30 cellular contexts compared by ENCODE assay signal in genomic region chr17:66682293-66682692, GRCh38.
A peak's percentile ranks its signal among the peaks of the same experiment; 100 is the strongest.
DNase-seq lines count a peak whose midpoint lies in the region; ATAC-seq and TF ChIP-seq lines count a peak whose summit lies in the region.
"Had no signal": no experiment of that assay in that cellular context is flagged by ENCODE, and none has a peak within 500 bp of the region (broad histone marks: within the 10 kb centered on the region; RNA-seq: fewer than 3 reads in every experiment).

No MANE protein-coding gene starts in this region.

- H3K4me3 ChIP-seq in right atrium auricular region: no peak overlapping the region
- H3K4me3 ChIP-seq: GM23338, left lung, Peyer's patch, psoas muscle, upper lobe of left lung had no signal

- H3K9me3 ChIP-seq in right atrium auricular region: peaks cover 0 to 8% of the 10 kb centered on the region in 2 donors
- H3K9me3 ChIP-seq: BE2C, left lung, Peyer's patch, psoas muscle, upper lobe of left lung had no signal

- H3K27me3 Mint-ChIP-seq in osteocyte (ENCODE audit: unreplicated experiment): no peaks in the 10 kb centered on the region
- H3K27me3 Mint-ChIP-seq in activated CD8-positive, alpha-beta T cell treated with anti-CD3 and anti-CD28 coated beads for 36 hours: no peaks in the 10 kb centered on the region
- no peaks in the 10 kb centered on the region for H3K27me3 Mint-ChIP-seq in activated naive CD4-positive, alpha-beta T cell treated with anti-CD3 and anti-CD28 coated beads, Interleukin-2, amount 10 ng/mL, durations not matched to agents 7 days and 5 days
- H3K27me3 Mint-ChIP-seq: dendritic cell treated with granulocyte-macrophage colony-stimulating factor and Interleukin-4, amounts not matched to agents 40 ng/mL and 50 ng/mL, for 4 days had no signal

- H3K4me1 ChIP-seq in right atrium auricular region: no peaks in the 10 kb centered on the region
- H3K4me1 ChIP-seq: BE2C, psoas muscle had no signal

- CTCF ChIA-PET in activated CD8-positive, alpha-beta T cell treated with anti-CD3 and anti-CD28 coated beads for 36 hours (lab: Charles Lee): no interaction called here
- CTCF ChIA-PET in activated naive CD4-positive, alpha-beta T cell treated with anti-CD3 and anti-CD28 coated beads, Interleukin-2, amount 10 ng/mL, durations not matched to agents 7 days and 5 days (lab: Charles Lee): no interaction called here

- POLR2A ChIA-PET in activated CD8-positive, alpha-beta T cell treated with anti-CD3 and anti-CD28 coated beads for 36 hours (lab: Charles Lee): no interaction called here

- H3K9me3 Mint-ChIP-seq in osteocyte (ENCODE audit: unreplicated experiment): peaks cover 5% of the 10 kb centered on the region
- peaks cover 9% of the 10 kb centered on the region for H3K9me3 Mint-ChIP-seq in activated CD8-positive, alpha-beta T cell treated with anti-CD3 and anti-CD28 coated beads for 36 hours
- peaks cover 7% of the 10 kb centered on the region for H3K9me3 Mint-ChIP-seq in activated naive CD4-positive, alpha-beta T cell treated with anti-CD3 and anti-CD28 coated beads, Interleukin-2, amount 10 ng/mL, durations not matched to agents 7 days and 5 days
- H3K9me3 Mint-ChIP-seq: activated T-cell treated with anti-CD3 and anti-CD28 coated beads, Interleukin-2, amount 50 U/mL, for 4 hours had no signal

- no peaks in the 10 kb centered on the region for H3K27me3 ChIP-seq in right atrium auricular region
- H3K27me3 ChIP-seq: BE2C, left lung, Peyer's patch, upper lobe of left lung had no signal

- no peaks in the 10 kb centered on the region for H3K36me3 ChIP-seq in right atrium auricular region
- H3K36me3 ChIP-seq: BE2C, left lung, Peyer's patch, upper lobe of left lung, WERI-Rb-1 had no signal

- H3K4me1 Mint-ChIP-seq in osteocyte (ENCODE audit: unreplicated experiment): peaks cover 5% of the 10 kb centered on the region
- H3K4me1 Mint-ChIP-seq in activated CD8-positive, alpha-beta T cell treated with anti-CD3 and anti-CD28 coated beads for 36 hours (ENCODE audit: low read depth): peaks cover 22% of the 10 kb centered on the region
- peaks cover 12% of the 10 kb centered on the region for H3K4me1 Mint-ChIP-seq in activated naive CD4-positive, alpha-beta T cell treated with anti-CD3 and anti-CD28 coated beads, Interleukin-2, amount 10 ng/mL, durations not matched to agents 7 days and 5 days

- TF ChIP-seq CTCF in right atrium auricular region (IDR thresholded peaks at IDR 0.05) (no peak), osteocyte (IDR thresholded peaks at IDR 0.05) (no peak)
- TF ChIP-seq CTCF in activated CD8-positive, alpha-beta T cell treated with anti-CD3 and anti-CD28 coated beads for 36 hours (IDR thresholded peaks at IDR 0.05): no peak

- ATAC-seq in Right ventricle myocardium superior (ENCODE audit: poor library complexity): peak; percentile 61
- no peak for ATAC-seq in activated CD8-positive, alpha-beta T cell treated with anti-CD3 and anti-CD28 coated beads for 36 hours
- ATAC-seq: activated T-cell treated with anti-CD3 and anti-CD28 coated beads, Interleukin-2, amount 50 U/mL, for 4 hours; CD8-positive, alpha-beta T cell; GM23338; left lung; psoas muscle had no signal

- H3K36me3 Mint-ChIP-seq in osteocyte (ENCODE audit: unreplicated experiment): peaks cover 12% of the 10 kb centered on the region
- H3K36me3 Mint-ChIP-seq in activated CD8-positive, alpha-beta T cell treated with anti-CD3 and anti-CD28 coated beads for 36 hours (ENCODE audit: low read depth): peaks cover 29% of the 10 kb centered on the region
- H3K36me3 Mint-ChIP-seq in activated naive CD4-positive, alpha-beta T cell treated with anti-CD3 and anti-CD28 coated beads, Interleukin-2, amount 10 ng/mL, durations not matched to agents 7 days and 5 days: peaks cover 32% of the 10 kb centered on the region

- H3K27ac Mint-ChIP-seq in osteocyte (ENCODE audit: unreplicated experiment): no peak overlapping the region
- H3K27ac Mint-ChIP-seq in activated CD8-positive, alpha-beta T cell treated with anti-CD3 and anti-CD28 coated beads for 36 hours: no peak overlapping the region
- no peak overlapping the region for H3K27ac Mint-ChIP-seq in activated naive CD4-positive, alpha-beta T cell treated with anti-CD3 and anti-CD28 coated beads, Interleukin-2, amount 10 ng/mL, durations not matched to agents 7 days and 5 days
- H3K27ac Mint-ChIP-seq: CD8-positive, alpha-beta T cell; dendritic cell treated with granulocyte-macrophage colony-stimulating factor and Interleukin-4, amounts not matched to agents 40 ng/mL and 50 ng/mL, for 4 days; GM23338 had no signal

- intact Hi-C loops in Right ventricle myocardium superior (cut with DNase I): no loop called here
- intact Hi-C loops in activated CD8-positive, alpha-beta T cell treated with anti-CD3 and anti-CD28 coated beads for 36 hours (cut with micrococcal nuclease): no loop called here

- peak; percentile 54 for DNase-seq in Right ventricle myocardium superior
- no peak for DNase-seq in right atrium auricular region (ENCODE audit: low spot score)
- DNase-seq in fibroblast of gingiva (ENCODE audit: low read depth): peak; percentile 28
- DNase-seq in osteocyte (ENCODE audit: extremely low spot score, unreplicated experiment): peak; percentile 27
- DNase-seq in activated CD8-positive, alpha-beta T cell treated with anti-CD3 and anti-CD28 coated beads for 36 hours: no peak
- DNase-seq in NCI-H345 treated with DMSO at 0.1 percent for 48 hours (lab: John Stamatoyannopoulos, UW; ENCODE audit: unreplicated experiment): no peak
- no peak for DNase-seq in activated naive CD4-positive, alpha-beta T cell treated with anti-CD3 and anti-CD28 coated beads, Interleukin-2, amount 10 ng/mL, durations not matched to agents 7 days and 5 days
- DNase-seq: activated CD4-positive, alpha-beta T cell treated with anti-CD3 and anti-CD28 coated beads for 4 hours; activated gamma-delta T cell treated with Interleukin-2 at 50 U/mL for 16 hours; activated T-cell treated with anti-CD3 and anti-CD28 coated beads, Interleukin-2, amount 50 U/mL, for 4 hours; BE2C; central memory CD4-positive, alpha-beta T cell; EL; IMR-90; left lung; NCI-H1436; NCI-H2081 treated with DMSO at 0.1 percent for 48 hours; NCI-H226; NCI-H748 treated with DMSO at 0.1 percent for 48 hours; Peyer's patch; psoas muscle; SIG-M5; stimulated activated CD4-positive, alpha-beta T cell treated with anti-CD3 and anti-CD28 coated beads, Interleukin-4, amount 100 ng/mL, for 24 hours; SW 1271; T-helper 9 cell; upper lobe of left lung; WERI-Rb-1 had no signal

- H3K4me3 Mint-ChIP-seq in osteocyte (ENCODE audit: unreplicated experiment): no peak overlapping the region
- no peak overlapping the region for H3K4me3 Mint-ChIP-seq in activated CD8-positive, alpha-beta T cell treated with anti-CD3 and anti-CD28 coated beads for 36 hours
- H3K4me3 Mint-ChIP-seq in activated naive CD4-positive, alpha-beta T cell treated with anti-CD3 and anti-CD28 coated beads, Interleukin-2, amount 10 ng/mL, durations not matched to agents 7 days and 5 days: no peak overlapping the region
- H3K4me3 Mint-ChIP-seq: activated T-cell treated with anti-CD3 and anti-CD28 coated beads, Interleukin-2, amount 50 U/mL, for 4 hours; CD8-positive, alpha-beta T cell; dendritic cell treated with granulocyte-macrophage colony-stimulating factor and Interleukin-4, amounts not matched to agents 40 ng/mL and 50 ng/mL, for 4 days; GM23338 had no signal

- H3K27ac ChIP-seq in right atrium auricular region: no peak overlapping the region
- H3K27ac ChIP-seq: left lung, Peyer's patch, psoas muscle, upper lobe of left lung, WERI-Rb-1 had no signal

Comparison
In these comparisons a context has a peak if more than half of its experiments do, and no peak if none do; other contexts are left out.
1. DNase-seq: peak in Right ventricle myocardium superior (single experiment), fibroblast of gingiva (single experiment) and osteocyte (single experiment); none in right atrium auricular region (single experiment), activated CD8-positive, alpha-beta T cell treated with anti-CD3 and anti-CD28 coated beads for 36 hours (single experiment), NCI-H345 treated with DMSO at 0.1 percent for 48 hours (single experiment) and activated naive CD4-positive, alpha-beta T cell treated with anti-CD3 and anti-CD28 coated beads, Interleukin-2, amount 10 ng/mL, durations not matched to agents 7 days and 5 days (single experiment).